Comparison of ENCODE assay signal across 19 cellular contexts in genomic region chr12:124683725-124684124, GRCh38.
A peak's percentile ranks its signal among the peaks of the same experiment; 100 is the strongest.
DNase-seq lines count a peak whose midpoint lies in the region; ATAC-seq, FAIRE-seq and TF ChIP-seq lines count a peak whose summit lies in the region.
"Had no signal": no experiment of that assay in that cellular context is flagged by ENCODE, and none has a peak within 500 bp of the region (broad histone marks: within the 10 kb centered on the region; RNA-seq: fewer than 3 reads in every experiment).

No MANE protein-coding gene starts in this region.

- no peaks in the 10 kb centered on the region for H3K27me3 Mint-ChIP-seq in astrocyte (ENCODE audit: low read depth, unreplicated experiment)

- H3K4me1 ChIP-seq in IMR-90 (ENCODE audit: control insufficient read depth, insufficient read depth, low read length) (peaks cover 40% of the 10 kb centered on the region), astrocyte (ENCODE audit: insufficient read depth, low read length) (peaks cover 74% of the 10 kb centered on the region), mesodermal cell (ENCODE audit: control insufficient read depth, insufficient read depth, low read length, poor library complexity, severe bottlenecking) (peaks cover 78% of the 10 kb centered on the region), suprapubic skin (peaks cover 64% of the 10 kb centered on the region), HAP-1 (peaks cover 33% of the 10 kb centered on the region)

- H3K9me3 ChIP-seq in IMR-90 (ENCODE audit: control insufficient read depth, insufficient read depth, low read length) (no peaks in the 10 kb centered on the region; the same call in 1 of the 2 replicates), astrocyte (ENCODE audit: insufficient read depth, low read depth, low read length) (no peaks in the 10 kb centered on the region), mesodermal cell (ENCODE audit: control insufficient read depth, low read length) (no peaks in the 10 kb centered on the region), suprapubic skin (no peaks in the 10 kb centered on the region), HAP-1 (no peaks in the 10 kb centered on the region; the same call in 1 of the 2 replicates)

- no peak overlapping the region for H2BK120ac ChIP-seq in IMR-90 (ENCODE audit: low read depth, low read length)

- H3K79me1 ChIP-seq in IMR-90 (ENCODE audit: low read depth in 1 of 2, low read length in 2 of 2) = 0 out of 4 replicates have a peak, but pooled peaks cover 0 to 3% of the 10 kb centered on the region in 2 experiments

- CTCF ChIA-PET in IMR-90 (lab: Yijun Ruan, JAX) = no interaction called here

- no peak overlapping the region for H2BK20ac ChIP-seq in IMR-90 (ENCODE audit: low read depth, low read length)

- no peaks in the 10 kb centered on the region for H3K79me2 ChIP-seq in astrocyte (ENCODE audit: insufficient read depth, low read length)

- H3K9ac ChIP-seq in IMR-90 (ENCODE audit: low read depth, low read length) = no peak overlapping the region
- no peak overlapping the region for H3K9ac ChIP-seq in astrocyte (ENCODE audit: low read length)

- no peak for TF ChIP-seq RAD21 in IMR-90 (IDR thresholded peaks at IDR 0.05; ENCODE audit: low read length)

- H2BK15ac ChIP-seq in IMR-90 (ENCODE audit: low read depth, low read length) = no peak overlapping the region

- no peak overlapping the region for H3K4me3 Mint-ChIP-seq in astrocyte (ENCODE audit: unreplicated experiment)
- H3K4me3 Mint-ChIP-seq: activated naive CD8-positive, alpha-beta T cell treated with anti-CD3 and anti-CD28 coated beads, Interleukin-2, amount 50 U/mL, for 24 hours; H9; stimulated activated naive CD8-positive, alpha-beta T cell treated with anti-CD3 and anti-CD28 coated beads, Interleukin-15, Interleukin-2, amounts not matched to agents 100 ng/mL and 50 ng/mL, for 24 hours had no signal

- peaks cover 7% of the 10 kb centered on the region for H3K36me3 Mint-ChIP-seq in astrocyte (ENCODE audit: low read depth, unreplicated experiment)

- FAIRE-seq in astrocyte (lab: Jason Lieb, UNC) = no peak
- FAIRE-seq: islet of Langerhans had no signal

- H3K18ac ChIP-seq in IMR-90 (ENCODE audit: low read depth, low read length) = no peak overlapping the region

- H3K14ac ChIP-seq in IMR-90 (replicated peaks; ENCODE audit: low read depth, low read length) = 0 out of 2 replicates have a peak overlapping the region, but pooled peaks have one; percentile 25

- H3K23ac ChIP-seq in IMR-90 (ENCODE audit: low read depth, low read length) = no peak overlapping the region

- peaks cover 11% of the 10 kb centered on the region; the same call in 1 of the 2 replicates for H3K9me1 ChIP-seq in IMR-90 (ENCODE audit: insufficient read depth, low read length)

- no peak overlapping the region for H3K4me3 ChIP-seq in IMR-90 (ENCODE audit: insufficient read depth, low read depth, low read length)
- H3K4me3 ChIP-seq in astrocyte (ENCODE audit: insufficient read depth, low read depth, low read length) = no peak overlapping the region
- no peak overlapping the region for H3K4me3 ChIP-seq in mesodermal cell (ENCODE audit: extremely low read depth, insufficient read depth, low read length, poor library complexity, severe bottlenecking)
- H3K4me3 ChIP-seq in suprapubic skin = no peak overlapping the region
- H3K4me3 ChIP-seq in HAP-1 = no peak overlapping the region
- H3K4me3 ChIP-seq: right atrium auricular region had no signal

- in situ Hi-C loops in IMR-90 (cut with MboI; ENCODE audit: low sequenced_read_pairs) (no loop called here), KBM-7 (cut with MboI; ENCODE audit: low pct_unique_long_range_greater_than_20kb, low sequenced_read_pairs) (no loop called here), HAP-1 (cut with MboI; ENCODE audit: low sequenced_read_pairs) (no loop called here)

- DNase-seq in IMR-90 = no peak
- DNase-seq in astrocyte (ENCODE audit: low read depth) = no peak
- DNase-seq in suprapubic skin (ENCODE audit: low spot score in 2 of 2) = no peak
- DNase-seq in KBM-7 = no peak
- no peak for DNase-seq in cerebellum (ENCODE audit: low spot score)
- no peak for DNase-seq in HAP-1 (ENCODE audit: low spot score in 2 of 2)
- DNase-seq: activated naive CD8-positive, alpha-beta T cell treated with anti-CD3 and anti-CD28 coated beads, Interleukin-2, amount 50 U/mL, for 24 hours; caudate nucleus; effector CD8-positive, alpha-beta T cell; NCI-H1092 treated with DMSO at 0.1 percent for 48 hours; NCI-H2107; nucleus accumbens had no signal

- H3K27ac Mint-ChIP-seq in astrocyte (ENCODE audit: unreplicated experiment) = peak overlapping the region; percentile 94
- H3K27ac Mint-ChIP-seq: activated naive CD8-positive, alpha-beta T cell treated with anti-CD3 and anti-CD28 coated beads, Interleukin-2, amount 50 U/mL, for 24 hours; activated T-helper 17 cell treated with anti-CD3 and anti-CD28 coated beads, Interleukin-2, amount 50 U/mL, for 72 hours; stimulated activated naive CD8-positive, alpha-beta T cell treated with anti-CD3 and anti-CD28 coated beads, Interleukin-15, Interleukin-2, amounts not matched to agents 100 ng/mL and 50 ng/mL, for 24 hours had no signal

- ATAC-seq in IMR-90 (ENCODE audit: low read depth) (no peak), GM18861 (IDR thresholded peaks at IDR 0.05; ENCODE audit: unreplicated experiment) (no peak)
- ATAC-seq: activated naive CD8-positive, alpha-beta T cell treated with anti-CD3 and anti-CD28 coated beads, Interleukin-2, amount 50 U/mL, for 24 hours; activated T-helper 17 cell treated with anti-CD3 and anti-CD28 coated beads, Interleukin-2, amount 50 U/mL, for 72 hours had no signal

- H4K8ac ChIP-seq in IMR-90 (ENCODE audit: low read depth in 2 of 2, low read length in 2 of 2) = no peak overlapping the region

- peaks cover 4% of the 10 kb centered on the region for H3K9me3 Mint-ChIP-seq in astrocyte (ENCODE audit: unreplicated experiment)
- H3K9me3 Mint-ChIP-seq: activated naive CD8-positive, alpha-beta T cell treated with anti-CD3 and anti-CD28 coated beads, Interleukin-2, amount 50 U/mL, for 24 hours; activated T-helper 17 cell treated with anti-CD3 and anti-CD28 coated beads, Interleukin-2, amount 50 U/mL, for 72 hours; stimulated activated naive CD8-positive, alpha-beta T cell treated with anti-CD3 and anti-CD28 coated beads, Interleukin-15, Interleukin-2, amounts not matched to agents 100 ng/mL and 50 ng/mL, for 24 hours had no signal

- no peaks in the 10 kb centered on the region for H4K20me1 ChIP-seq in IMR-90 (ENCODE audit: insufficient read depth, low read length)
- no peaks in the 10 kb centered on the region for H4K20me1 ChIP-seq in astrocyte (ENCODE audit: insufficient read depth, low read length)

- no peak overlapping the region for H4K5ac ChIP-seq in IMR-90 (ENCODE audit: low read depth, low read length)

- H3K36me3 ChIP-seq in IMR-90 (ENCODE audit: control insufficient read depth, insufficient read depth, low read length) (no peaks in the 10 kb centered on the region), astrocyte (ENCODE audit: insufficient read depth, low read length) (no peaks in the 10 kb centered on the region), mesodermal cell (ENCODE audit: control insufficient read depth, insufficient read depth, low read length) (no peaks in the 10 kb centered on the region), suprapubic skin (no peaks in the 10 kb centered on the region), HAP-1 (replicated peaks) (no peaks in the 10 kb centered on the region)
- H3K36me3 ChIP-seq: right atrium auricular region had no signal

- H3K27me3 ChIP-seq in IMR-90 (ENCODE audit: control insufficient read depth, insufficient read depth, low read length) (no peaks in the 10 kb centered on the region), astrocyte (ENCODE audit: insufficient read depth, low read length) (no peaks in the 10 kb centered on the region), suprapubic skin (no peaks in the 10 kb centered on the region), HAP-1 (ENCODE audit: low read depth) (no peaks in the 10 kb centered on the region)
- H3K27me3 ChIP-seq: right atrium auricular region had no signal

- intact Hi-C loops in IMR-90 (cut with micrococcal nuclease) = loop anchor here (5.0 kb wide), 1 partner anchor 84 kb away; no protein-coding TSS in a partner anchor

- POLR2A ChIA-PET in IMR-90 (lab: Charles Lee; ENCODE audit: unreplicated experiment) = no interaction called here

- H2AFZ ChIP-seq in IMR-90 (replicated peaks; ENCODE audit: low read length, poor library complexity) (no peak overlapping the region), astrocyte (ENCODE audit: low read depth, low read length) (no peak overlapping the region)

- no peak for TF ChIP-seq EP300 in suprapubic skin (IDR thresholded peaks at IDR 0.05)

- TF ChIP-seq CTCF in IMR-90 (conservative IDR thresholded peaks at IDR 0.05; ENCODE audit: low read depth, low read length) = no peak
- TF ChIP-seq CTCF in astrocyte (IDR thresholded peaks at IDR 0.05; ENCODE audit: insufficient read depth, low read depth, low read length) = no peak
- no peak for TF ChIP-seq CTCF in suprapubic skin (IDR thresholded peaks at IDR 0.05)

- WGBS in IMR-90 (ENCODE audit: extremely low coverage in 2 of 2, insufficient read length in 1 of 2), 2 experiments = no CpG with 5 or more reads among the region's 5 CpGs
- 90 to 100% methylated on average over 1 to 3 of the region's 5 CpGs for WGBS in mesodermal cell (ENCODE audit: insufficient coverage in 2 of 2), 2 experiments
- 66% methylated on average over 5 of the region's 5 CpGs for WGBS in suprapubic skin

- H3K27ac ChIP-seq in IMR-90 (ENCODE audit: insufficient read depth, low read length) = no peak overlapping the region
- no peak overlapping the region for H3K27ac ChIP-seq in astrocyte (ENCODE audit: low read depth, low read length)
- H3K27ac ChIP-seq in mesodermal cell (ENCODE audit: low read depth, low read length, severe bottlenecking) = peak overlapping the region; percentile 72
- peak overlapping the region; percentile 88 for H3K27ac ChIP-seq in suprapubic skin

- no peak overlapping the region for H3K56ac ChIP-seq in IMR-90 (ENCODE audit: extremely low read depth, insufficient read depth, low read length)

- BruUV-seq in IMR-90 (replicated peaks; lab: Mats Ljungman, UMichigan) = no TSS peak

- peaks cover 68% of the 10 kb centered on the region for H3K4me1 Mint-ChIP-seq in astrocyte (ENCODE audit: low read depth, unreplicated experiment)

- no peak overlapping the region for H3K4me2 ChIP-seq in IMR-90 (ENCODE audit: low read depth, low read length)
- H3K4me2 ChIP-seq in astrocyte (ENCODE audit: low read length) = no peak overlapping the region

- dilution Hi-C loops in IMR-90 (cut with HindIII; ENCODE audit: low sequenced_read_pairs, unreplicated experiment) = loop anchor here (10.0 kb wide), 1 partner anchor 51 kb away; no protein-coding TSS in a partner anchor

- H4K91ac ChIP-seq in IMR-90 (ENCODE audit: insufficient read depth, low read depth, low read length) = no peak overlapping the region

- H2AK5ac ChIP-seq in IMR-90 (ENCODE audit: low read depth, low read length) = peak overlapping the region; percentile 40; the same call in 1 of the 2 replicates

- no peak overlapping the region; the same call in 1 of the 2 replicates for H3K4ac ChIP-seq in IMR-90 (ENCODE audit: low read depth, low read length)

- H2BK5ac ChIP-seq in IMR-90 (ENCODE audit: low read depth, low read length, poor library complexity, severe bottlenecking) = no peak overlapping the region

- TF ChIP-seq POLR2A in IMR-90 (IDR thresholded peaks at IDR 0.05; ENCODE audit: low read depth, low read length) (no peak), suprapubic skin (IDR thresholded peaks at IDR 0.05) (no peak)

- no peak overlapping the region for H2AK9ac ChIP-seq in IMR-90 (replicated peaks; ENCODE audit: low read depth, low read length, poor library complexity)

Comparison
In these comparisons a context has a peak if more than half of its experiments do, and no peak if none do; other contexts are left out.
1. H3K27ac ChIP-seq: peak in mesodermal cell (single experiment) and suprapubic skin (single experiment); none in IMR-90 (single experiment) and astrocyte (single experiment).